In genomic region chr1:160043543-160043942, GRCh38 we compare ENCODE assay signal across 41 cellular contexts. TPM values are rescaled to one million over a fixed set of nuclear protein-coding genes. Genes with fewer than 3 reads are reported as not detected.
"Had no signal": no experiment of that assay in that cellular context is flagged by ENCODE, and none has a peak within 500 bp of the region (broad histone marks: within the 10 kb centered on the region; RNA-seq: fewer than 3 reads in every experiment).

No MANE protein-coding gene starts in this region.

- H3K36me3 Mint-ChIP-seq: activated CD4-positive, alpha-beta memory T cell treated with anti-CD3 and anti-CD28 coated beads for 36 hours; activated naive CD4-positive, alpha-beta T cell treated with anti-CD3 and anti-CD28 coated beads, Interleukin-2, amount 50 U/mL, for 72 hours; activated naive CD8-positive, alpha-beta T cell treated with anti-CD3 and anti-CD28 coated beads for 36 hours had no signal

- ATAC-seq: activated CD8-positive, alpha-beta T cell treated with anti-CD3 and anti-CD28 coated beads for 36 hours; activated naive CD4-positive, alpha-beta T cell treated with anti-CD3 and anti-CD28 coated beads, Interleukin-2, amount 50 U/mL, for 72 hours; activated T-cell treated with anti-CD3 and anti-CD28 coated beads, Interleukin-2, amount 50 U/mL, for 4 hours; activated T-cell treated with anti-CD3 and anti-CD28 coated beads, Interleukin-2, amount 50 U/mL, for 72 hours; activated T-helper 17 cell treated with anti-CD3 and anti-CD28 coated beads, Interleukin-2, amount 50 U/mL, for 72 hours; body of pancreas; T-cell had no signal

- H3K27ac Mint-ChIP-seq: activated B cell treated with CpG ODN at 0.5 μM for 24 hours; activated CD4-positive, alpha-beta memory T cell treated with anti-CD3 and anti-CD28 coated beads for 36 hours; activated CD4-positive, alpha-beta T cell treated with anti-CD3 and anti-CD28 coated beads, Interleukin-2, amount 10 ng/mL, durations not matched to agents 24 days and 14 days; activated CD8-positive, alpha-beta T cell treated with anti-CD3 and anti-CD28 coated beads for 36 hours; activated naive CD4-positive, alpha-beta T cell treated with anti-CD3 and anti-CD28 coated beads for 36 hours; activated naive CD4-positive, alpha-beta T cell treated with anti-CD3 and anti-CD28 coated beads, Interleukin-2, amount 50 U/mL, for 72 hours; activated naive CD8-positive, alpha-beta T cell treated with anti-CD3 and anti-CD28 coated beads for 36 hours; activated T-cell treated with anti-CD3 and anti-CD28 coated beads, Interleukin-2, amount 50 U/mL, for 72 hours; activated T-helper 1 cell treated with anti-CD3 and anti-CD28 coated beads, Interleukin-12 subunit alpha, Interleukin-12 subunit beta, Interleukin-2, Interleukin-4 antibody, amounts not matched to agents 30 ng/mL and 10 ng/mL and 1 ng/mL, durations not matched to agents 14 hours and 24 hours and 36 hours; activated T-helper 17 cell treated with anti-CD3 and anti-CD28 coated beads, Interleukin-2, amount 50 U/mL, for 72 hours; T-cell; T-helper 2 cell treated with Interferon-gamma antibody and Interleukin-4, amounts not matched to agents 5 μg/mL and 100 μg/mL, for 36 hours had no signal

- H3K4me1 ChIP-seq: breast epithelium had no signal

- FAIRE-seq: astrocyte, TTC549 had no signal

- H3K4me3 ChIP-seq: adrenal gland, body of pancreas, breast epithelium had no signal

- DNase-seq: activated B cell treated with CpG ODN at 0.5 μM for 24 hours; activated CD4-positive, alpha-beta memory T cell treated with anti-CD3 and anti-CD28 coated beads for 36 hours; activated CD4-positive, alpha-beta T cell treated with anti-CD3 and anti-CD28 coated beads for 4 hours; activated CD4-positive, alpha-beta T cell treated with anti-CD3 and anti-CD28 coated beads, Interleukin-2, amount 10 ng/mL, durations not matched to agents 24 days and 14 days; activated CD4-positive, alpha-beta T cell treated with anti-CD3 and anti-CD28 coated beads, Interleukin-2, amount 50 U/mL, for 1 hour; activated CD4-positive, alpha-beta T cell treated with anti-CD3 and anti-CD28 coated beads, Interleukin-2, amount 50 U/mL, for 4 hours; activated CD4-positive, CD25-positive, alpha-beta regulatory T cell treated with anti-CD3 and anti-CD28 coated beads, Interleukin-2, amount 50 U/mL, for 72 hours; activated CD8-positive, alpha-beta memory T cell treated with anti-CD3 and anti-CD28 coated beads, Interleukin-2, amount 50 U/mL, for 4 hours; activated CD8-positive, alpha-beta T cell treated with anti-CD3 and anti-CD28 coated beads for 36 hours; activated effector memory CD4-positive, alpha-beta T cell treated with anti-CD3 and anti-CD28 coated beads, Interleukin-2, amount 50 U/mL, for 16 hours; activated gamma-delta T cell treated with Interleukin-2 at 50 U/mL for 16 hours; activated naive CD4-positive, alpha-beta T cell; activated naive CD4-positive, alpha-beta T cell treated with anti-CD3 and anti-CD28 coated beads for 36 hours; activated naive CD4-positive, alpha-beta T cell treated with anti-CD3 and anti-CD28 coated beads, Interleukin-2, amount 50 U/mL, for 16 hours; activated naive CD8-positive, alpha-beta T cell treated with anti-CD3 and anti-CD28 coated beads for 36 hours; activated T-cell treated with anti-CD3 and anti-CD28 coated beads for 4 hours; activated T-cell treated with anti-CD3 and anti-CD28 coated beads, Interleukin-2, amount 50 U/mL, for 1 hour; activated T-cell treated with anti-CD3 and anti-CD28 coated beads, Interleukin-2, amount 50 U/mL, for 4 hours; activated T-cell treated with anti-CD3 and anti-CD28 coated beads, Interleukin-2, amount 50 U/mL, for 72 hours; adrenal gland; amniotic stem cell; aorta; body of pancreas; brain microvascular endothelial cell; cerebellar nuclear complex; T-cell; T-helper 2 cell; T-helper 9 cell had no signal

- H3K9me3 ChIP-seq: adrenal gland, body of pancreas, breast epithelium had no signal

- H3K27me3 Mint-ChIP-seq: activated naive CD8-positive, alpha-beta T cell treated with anti-CD3 and anti-CD28 coated beads for 36 hours had no signal

- H3K36me3 ChIP-seq: adrenal gland, brain microvascular endothelial cell, breast epithelium had no signal

- H3K27ac ChIP-seq: adrenal gland, brain microvascular endothelial cell, breast epithelium, VCaP had no signal

- H3K4me3 Mint-ChIP-seq: activated B cell treated with CpG ODN at 0.5 μM for 24 hours; activated CD4-positive, alpha-beta memory T cell treated with anti-CD3 and anti-CD28 coated beads for 36 hours; activated CD4-positive, alpha-beta T cell treated with anti-CD3 and anti-CD28 coated beads, Interleukin-2, amount 10 ng/mL, durations not matched to agents 24 days and 14 days; activated CD8-positive, alpha-beta T cell treated with anti-CD3 and anti-CD28 coated beads for 36 hours; activated naive CD4-positive, alpha-beta T cell treated with anti-CD3 and anti-CD28 coated beads for 36 hours; activated naive CD8-positive, alpha-beta T cell treated with anti-CD3 and anti-CD28 coated beads for 36 hours; activated T-cell treated with anti-CD3 and anti-CD28 coated beads, Interleukin-2, amount 50 U/mL, for 4 hours; activated T-cell treated with anti-CD3 and anti-CD28 coated beads, Interleukin-2, amount 50 U/mL, for 72 hours; activated T-helper 1 cell treated with anti-CD3 and anti-CD28 coated beads, Interleukin-12 subunit alpha, Interleukin-12 subunit beta, Interleukin-2, Interleukin-4 antibody, amounts not matched to agents 30 ng/mL and 10 ng/mL and 1 ng/mL, durations not matched to agents 14 hours and 24 hours and 36 hours; activated T-helper 17 cell treated with anti-CD3 and anti-CD28 coated beads, Interleukin-2, amount 50 U/mL, for 72 hours; central memory CD8-positive, alpha-beta T cell; T-cell; T-helper 2 cell treated with Interferon-gamma antibody and Interleukin-4, amounts not matched to agents 5 μg/mL and 100 μg/mL, for 36 hours had no signal

RNA-seq across cellular contexts. Expression of gene KCNJ10, which starts 26.4 kb away (rescaled TPM):
- total RNA-seq: activated B cell treated with CpG ODN at 0.5 μM for 24 hours; activated CD4-positive, alpha-beta memory T cell treated with anti-CD3 and anti-CD28 coated beads for 36 hours; activated CD4-positive, alpha-beta T cell treated with anti-CD3 and anti-CD28 coated beads, Interleukin-2, amount 10 ng/mL, durations not matched to agents 24 days and 14 days; activated CD8-positive, alpha-beta memory T cell treated with anti-CD3 and anti-CD28 coated beads for 36 hours; activated naive CD4-positive, alpha-beta T cell treated with anti-CD3 and anti-CD28 coated beads for 36 hours; activated naive CD4-positive, alpha-beta T cell treated with anti-CD3 and anti-CD28 coated beads, Interleukin-2, amount 50 U/mL, for 72 hours; activated naive CD8-positive, alpha-beta T cell treated with anti-CD3 and anti-CD28 coated beads for 36 hours; activated T-helper 1 cell treated with anti-CD3 and anti-CD28 coated beads, Interleukin-12 subunit alpha, Interleukin-12 subunit beta, Interleukin-2, Interleukin-4 antibody, amounts not matched to agents 30 ng/mL and 10 ng/mL and 1 ng/mL, durations not matched to agents 14 hours and 24 hours and 36 hours; activated T-helper 17 cell treated with anti-CD3 and anti-CD28 coated beads, Interleukin-2, amount 50 U/mL, for 72 hours; body of pancreas; chondrocyte; T-helper 1 cell treated with Interleukin-12 subunit alpha and Interleukin-12 subunit beta and Interleukin-4 antibody, amounts not matched to agents 30 ng/mL and 1 ng/mL, for 36 hours had no signal

RNA-seq across cellular contexts. Expression of gene KCNJ9, which starts 37.8 kb away (rescaled TPM):
- total RNA-seq: activated B cell treated with CpG ODN at 0.5 μM for 24 hours; activated CD4-positive, alpha-beta memory T cell treated with anti-CD3 and anti-CD28 coated beads for 36 hours; activated CD4-positive, alpha-beta T cell treated with anti-CD3 and anti-CD28 coated beads, Interleukin-2, amount 10 ng/mL, durations not matched to agents 24 days and 14 days; activated CD8-positive, alpha-beta memory T cell treated with anti-CD3 and anti-CD28 coated beads for 36 hours; activated CD8-positive, alpha-beta T cell treated with anti-CD3 and anti-CD28 coated beads for 36 hours; activated naive CD4-positive, alpha-beta T cell treated with anti-CD3 and anti-CD28 coated beads for 36 hours; activated T-cell treated with anti-CD3 and anti-CD28 coated beads, Interleukin-2, amount 50 U/mL, for 4 hours; activated T-helper 1 cell treated with anti-CD3 and anti-CD28 coated beads, Interleukin-12 subunit alpha, Interleukin-12 subunit beta, Interleukin-2, Interleukin-4 antibody, amounts not matched to agents 30 ng/mL and 10 ng/mL and 1 ng/mL, durations not matched to agents 14 hours and 24 hours and 36 hours; aorta; astrocyte; body of pancreas; breast epithelium; cardiac septum; chondrocyte; T-cell; T-helper 1 cell treated with Interleukin-12 subunit alpha and Interleukin-12 subunit beta and Interleukin-4 antibody, amounts not matched to agents 30 ng/mL and 1 ng/mL, for 36 hours had no signal
